Comparison of ENCODE assay signal across 19 cellular contexts in genomic region chr10:68684413-68684812, GRCh38. TPM values are rescaled to one million over a fixed set of nuclear protein-coding genes. Genes with fewer than 3 reads are reported as not detected.
DNase-seq lines count a peak whose midpoint lies in the region; ATAC-seq, FAIRE-seq and TF ChIP-seq lines count a peak whose summit lies in the region.
"Had no signal": no experiment of that assay in that cellular context is flagged by ENCODE, and none has a peak within 500 bp of the region (broad histone marks: within the 10 kb centered on the region; RNA-seq: fewer than 3 reads in every experiment).

No MANE protein-coding gene starts in this region.

- H3K79me2 ChIP-seq in GM12878 (ENCODE audit: control insufficient read depth, insufficient read depth, low read length): no peaks in the 10 kb centered on the region

- no peaks in the 10 kb centered on the region for H3K4me1 ChIP-seq in GM12878 (ENCODE audit: control insufficient read depth, insufficient read depth, low read length)
- H3K4me1 ChIP-seq: heart right ventricle had no signal

- H3K9me3 Mint-ChIP-seq in activated T-helper 1 cell treated with anti-CD3 and anti-CD28 coated beads, Interleukin-12 subunit alpha, Interleukin-12 subunit beta, Interleukin-2, Interleukin-4 antibody, amounts not matched to agents 30 ng/mL and 10 ng/mL and 1 ng/mL, durations not matched to agents 14 hours and 24 hours and 36 hours: no peaks in the 10 kb centered on the region
- H3K9me3 Mint-ChIP-seq: naive B cell; stimulated activated naive B cell treated with anti-CD40 and anti-IgM and Interleukin-4, amounts not matched to agents 10 μg/mL and 1 μg/mL and 100 μg/mL, for 72 hours had no signal

- peak overlapping the region; percentile 62 for H2AFZ ChIP-seq in GM12878 (ENCODE audit: control insufficient read depth, low read depth, low read length)

- no peaks in the 10 kb centered on the region for H3K4me1 Mint-ChIP-seq in activated T-helper 1 cell treated with anti-CD3 and anti-CD28 coated beads, Interleukin-12 subunit alpha, Interleukin-12 subunit beta, Interleukin-2, Interleukin-4 antibody, amounts not matched to agents 30 ng/mL and 10 ng/mL and 1 ng/mL, durations not matched to agents 14 hours and 24 hours and 36 hours (ENCODE audit: low read depth)
- H3K4me1 Mint-ChIP-seq: naive B cell; stimulated activated naive B cell treated with anti-CD40 and anti-IgM and Interleukin-4, amounts not matched to agents 10 μg/mL and 1 μg/mL and 100 μg/mL, for 72 hours had no signal

- H3K27ac ChIP-seq in GM12878 (ENCODE audit: control insufficient read depth, insufficient read depth): peak overlapping the region; percentile 41
- H3K27ac ChIP-seq: heart right ventricle had no signal

- no peak overlapping the region for H3K4me3 Mint-ChIP-seq in activated T-helper 1 cell treated with anti-CD3 and anti-CD28 coated beads, Interleukin-12 subunit alpha, Interleukin-12 subunit beta, Interleukin-2, Interleukin-4 antibody, amounts not matched to agents 30 ng/mL and 10 ng/mL and 1 ng/mL, durations not matched to agents 14 hours and 24 hours and 36 hours
- H3K4me3 Mint-ChIP-seq: stimulated activated naive B cell treated with anti-CD40 and anti-IgM and Interleukin-4, amounts not matched to agents 10 μg/mL and 1 μg/mL and 100 μg/mL, for 72 hours had no signal

- TF ChIP-seq EP300 in GM12878 (IDR thresholded peaks at IDR 0.05; ENCODE audit: borderline replicate concordance in 1 of 2, control insufficient read depth in 1 of 2, low read depth in 2 of 2, low read length in 2 of 2): no peak

- peak; percentile 80 for ATAC-seq in GM18867 (IDR thresholded peaks at IDR 0.05; ENCODE audit: unreplicated experiment)
- peak; percentile 70 for ATAC-seq in HG02870 (IDR thresholded peaks at IDR 0.05; ENCODE audit: unreplicated experiment)
- no peak for ATAC-seq in GM12878
- ATAC-seq: heart right ventricle, left colon, right cardiac atrium had no signal

- peak overlapping the region; percentile 77 for H3K4me2 ChIP-seq in GM12878 (ENCODE audit: control insufficient read depth, insufficient read depth)

- peak overlapping the region; percentile 45 for H3K9ac ChIP-seq in GM12878 (ENCODE audit: control insufficient read depth, insufficient read depth, low read length)

- no peak for TF ChIP-seq RAD21 in GM12878 (IDR thresholded peaks at IDR 0.05; ENCODE audit: insufficient read depth, low read depth, low read length)

- in situ Hi-C loops in GM12878 (cut with MboI): no loop called here

- CTCF ChIA-PET in GM12878 (lab: Yijun Ruan, JAX): no interaction called here

- RAD21 ChIA-PET in GM12878 (lab: Charles Lee; ENCODE audit: unreplicated experiment): no interaction called here

- DNase-seq in GM06990 (ENCODE audit: extremely low read depth, insufficient read length): peak; percentile 35
- peak; percentile 0 for DNase-seq in GM12878 (ENCODE audit: low read depth, low spot score)
- no peak for DNase-seq in SIG-M5 treated with dmso at 0.1 percent for 504 hours (lab: John Stamatoyannopoulos, UW; ENCODE audit: unreplicated experiment)
- DNase-seq in DMS 273 treated with DMSO at 0.1 percent for 48 hours (lab: John Stamatoyannopoulos, UW): no peak
- no peak for DNase-seq in HT-29 (ENCODE audit: low spot score)
- no peak for DNase-seq in activated T-helper 1 cell treated with anti-CD3 and anti-CD28 coated beads, Interleukin-12 subunit alpha, Interleukin-12 subunit beta, Interleukin-2, Interleukin-4 antibody, amounts not matched to agents 30 ng/mL and 10 ng/mL and 1 ng/mL, durations not matched to agents 14 hours and 24 hours and 36 hours (ENCODE audit: low spot score)
- DNase-seq: erythroblast; heart right ventricle; Kasumi-1; left colon; naive B cell; NCI-H187 treated with DMSO at 0.1 percent for 48 hours; NCI-H774; right cardiac atrium; stimulated activated CD4-positive, alpha-beta T cell treated with anti-CD3 and anti-CD28 coated beads, Interleukin-4, amount 100 ng/mL, for 1 hour; stimulated activated naive B cell treated with anti-CD40 and anti-IgM and Interleukin-4, amounts not matched to agents 10 μg/mL and 1 μg/mL and 100 μg/mL, for 72 hours; T-helper 9 cell had no signal

- TF ChIP-seq CTCF in GM06990 (IDR thresholded peaks at IDR 0.05; ENCODE audit: insufficient read depth, low read length, poor library complexity, severe bottlenecking): no peak
- TF ChIP-seq CTCF in GM12878 (IDR thresholded peaks at IDR 0.05 in 2 of 3, conservative IDR thresholded peaks at IDR 0.05 in 1 of 3; ENCODE audit: control insufficient read depth in 2 of 3, extremely low read depth in 1 of 3, insufficient read depth in 1 of 3, low read depth in 3 of 3, low read length in 3 of 3): no peak

- peak overlapping the region; percentile 33 for H3K4me3 ChIP-seq in GM06990 (replicated peaks; ENCODE audit: low read depth, low read length)
- 0 out of 2 replicates have a peak overlapping the region, but pooled peaks have one; percentile 5 for H3K4me3 ChIP-seq in GM12878
- H3K4me3 ChIP-seq: heart right ventricle had no signal

- H3K9me3 ChIP-seq in GM12878 (replicated peaks; ENCODE audit: control insufficient read depth, insufficient read depth, low read length): no peaks in the 10 kb centered on the region
- H3K9me3 ChIP-seq: heart right ventricle had no signal

- H3K27me3 ChIP-seq in GM06990 (replicated peaks; ENCODE audit: control insufficient read depth, insufficient read depth, low read length): no peaks in the 10 kb centered on the region
- no peaks in the 10 kb centered on the region for H3K27me3 ChIP-seq in GM12878 (replicated peaks in 1 of 2; ENCODE audit: control insufficient read depth in 2 of 2, insufficient read depth in 2 of 2, low read length in 1 of 2)
- H3K27me3 ChIP-seq: heart right ventricle had no signal

- no peak for TF ChIP-seq POLR2A in GM12878 (IDR thresholded peaks at IDR 0.05; ENCODE audit: low read depth, low read length)

- H3K36me3 ChIP-seq in GM06990 (ENCODE audit: control insufficient read depth, insufficient read depth, low read length): no peaks in the 10 kb centered on the region
- H3K36me3 ChIP-seq in GM12878 (ENCODE audit: control insufficient read depth in 2 of 2, insufficient read depth in 2 of 2, low read length in 1 of 2): no peaks in the 10 kb centered on the region; a peak in 1 of 4 replicates

- FAIRE-seq in GM12878 (lab: Jason Lieb, UNC): peak; percentile 78

- H3K36me3 Mint-ChIP-seq in activated T-helper 1 cell treated with anti-CD3 and anti-CD28 coated beads, Interleukin-12 subunit alpha, Interleukin-12 subunit beta, Interleukin-2, Interleukin-4 antibody, amounts not matched to agents 30 ng/mL and 10 ng/mL and 1 ng/mL, durations not matched to agents 14 hours and 24 hours and 36 hours (ENCODE audit: low read depth): peaks cover 3% of the 10 kb centered on the region

- no peaks in the 10 kb centered on the region for H3K27me3 Mint-ChIP-seq in activated T-helper 1 cell treated with anti-CD3 and anti-CD28 coated beads, Interleukin-12 subunit alpha, Interleukin-12 subunit beta, Interleukin-2, Interleukin-4 antibody, amounts not matched to agents 30 ng/mL and 10 ng/mL and 1 ng/mL, durations not matched to agents 14 hours and 24 hours and 36 hours (ENCODE audit: insufficient read depth)
- H3K27me3 Mint-ChIP-seq: naive B cell; stimulated activated naive B cell treated with anti-CD40 and anti-IgM and Interleukin-4, amounts not matched to agents 10 μg/mL and 1 μg/mL and 100 μg/mL, for 72 hours had no signal

- SMC1A ChIA-PET in GM12878 (lab: Charles Lee; ENCODE audit: uncharacterized antibody, unreplicated experiment): interaction anchor here (1.0 kb wide), 1 partner anchor 13 kb away, joined by 3 read pairs; no protein-coding TSS in a partner anchor

- POLR2A ChIA-PET in GM12878 (lab: Charles Lee): interaction anchor here (0.6 kb wide), 1 partner anchor 30 kb away, joined by 4 read pairs; no protein-coding TSS in a partner anchor

- WGBS in GM12878 (ENCODE audit: insufficient coverage, insufficient replicate concordance, low lambda C conversion rate, missing lambda C conversion rate): 2% methylated on average over 3 of the region's 3 CpGs

- intact Hi-C loops in GM12878 (cut with micrococcal nuclease; ENCODE audit: unreplicated experiment): no loop called here
- intact Hi-C loops in activated T-helper 1 cell treated with anti-CD3 and anti-CD28 coated beads, Interleukin-12 subunit alpha, Interleukin-12 subunit beta, Interleukin-2, Interleukin-4 antibody, amounts not matched to agents 30 ng/mL and 10 ng/mL and 1 ng/mL, durations not matched to agents 14 hours and 24 hours and 36 hours (cut with micrococcal nuclease): no loop called here

- H4K20me1 ChIP-seq in GM12878 (ENCODE audit: control insufficient read depth, insufficient read depth): no peaks in the 10 kb centered on the region

- H3K27ac Mint-ChIP-seq in activated T-helper 1 cell treated with anti-CD3 and anti-CD28 coated beads, Interleukin-12 subunit alpha, Interleukin-12 subunit beta, Interleukin-2, Interleukin-4 antibody, amounts not matched to agents 30 ng/mL and 10 ng/mL and 1 ng/mL, durations not matched to agents 14 hours and 24 hours and 36 hours: no peak overlapping the region
- H3K27ac Mint-ChIP-seq: stimulated activated naive B cell treated with anti-CD40 and anti-IgM and Interleukin-4, amounts not matched to agents 10 μg/mL and 1 μg/mL and 100 μg/mL, for 72 hours had no signal

- no TSS peak for BruUV-seq in GM12878 (replicated peaks; lab: Mats Ljungman, UMichigan)

TF ChIP-seq in GM12878, 131 proteins besides CTCF, POLR2A, EP300 and RAD21 (continues in another document):
- TF ChIP-seq MEF2A (IDR thresholded peaks at IDR 0.05; ENCODE audit: insufficient read depth, low read depth, low read length): 0 out of 2 replicates have a peak, but pooled peaks have one; percentile 6

RNA-seq across cellular contexts. Expression of gene CCAR1, which starts 36.6 kb away (rescaled TPM):
- 197 and 209 TPM in 2 replicates for total RNA-seq in GM12878 (2013; cell fraction: nucleolus; rRNA removed)
- total RNA-seq in GM12878 (2014; rRNA removed) (63.6 and 66.1 TPM in 2 replicates), GM12878 (2014; rRNA removed; fragmentation: Illumina TruSeq; extraction: Trizol) (107 and 117 TPM in 2 replicates), GM12878 (2021) (66.7 and 79.3 TPM in 2 replicates)
- polyA plus RNA-seq in GM12878 (2011; ENCODE audit: low read depth): 20.3 TPM
- polyA plus RNA-seq in GM12878 (2011; rRNA removed) (64.9 and 78.7 TPM in 2 replicates), GM12878 (2014; fragmentation: Illumina TruSeq; extraction: Trizol) (110 and 147 TPM in 2 replicates), GM12878 (2014; fragmentation: Nextera tagmentation; extraction: Ambion mirVana) (10 to 100 TPM; 35.5 to 48.8 TPM), GM12878 (2014; rRNA removed) (60.1 and 68.2 TPM in 2 replicates), GM12878 (2016; fragmentation: Nextera tagmentation; extraction: Ambion mirVana) (100 to 1,000 TPM; 113 to 124 TPM)
- polyA plus RNA-seq in GM12878 (2011; cell fraction: cytosol; rRNA removed): 44.3 and 71.1 TPM in 2 replicates
- 127 and 131 TPM in 2 replicates for polyA plus RNA-seq in GM12878 (2011; cell fraction: nucleus; rRNA removed)
- 31.3 and 39.1 TPM in 2 replicates for polyA plus RNA-seq in GM12878 (2012)
- 80.0 and 129 TPM in 2 replicates for polyA minus RNA-seq in GM12878 (2011; rRNA and poly(A)+ RNA removed)
- 19.1 and 22.7 TPM in 2 replicates for polyA minus RNA-seq in GM12878 (2011; cell fraction: cytosol; rRNA and poly(A)+ RNA removed)
- 60.1 and 83.6 TPM in 2 replicates for polyA minus RNA-seq in GM12878 (2011; cell fraction: nucleus; rRNA and poly(A)+ RNA removed)
- 51.0 and 62.5 TPM in 2 replicates for total RNA-seq in HT-29 (2014; rRNA removed; shearing (Covaris generic))
- total RNA-seq in activated T-helper 1 cell treated with anti-CD3 and anti-CD28 coated beads, Interleukin-12 subunit alpha, Interleukin-12 subunit beta, Interleukin-2, Interleukin-4 antibody, amounts not matched to agents 30 ng/mL and 10 ng/mL and 1 ng/mL, durations not matched to agents 14 hours and 24 hours and 36 hours: 102 and 106 TPM in 2 replicates

Comparison
In these comparisons a context has a peak if more than half of its experiments do, and no peak if none do; other contexts are left out.
1. DNase-seq: peak in GM06990 (single experiment) and GM12878 (single experiment); none in SIG-M5 treated with dmso at 0.1 percent for 504 hours (single experiment), DMS 273 treated with DMSO at 0.1 percent for 48 hours (single experiment), HT-29 (single experiment) and activated T-helper 1 cell treated with anti-CD3 and anti-CD28 coated beads, Interleukin-12 subunit alpha, Interleukin-12 subunit beta, Interleukin-2, Interleukin-4 antibody, amounts not matched to agents 30 ng/mL and 10 ng/mL and 1 ng/mL, durations not matched to agents 14 hours and 24 hours and 36 hours (single experiment).